ENCODE assay signal across 8 cellular contexts in genomic region chrX:115561605-115562491, GRCh38. TPM values are rescaled to one million over a fixed set of nuclear protein-coding genes. Genes with fewer than 3 reads are reported as not detected.
DNase-seq lines count a peak whose midpoint lies in the region; ATAC-seq lines count a peak whose summit lies in the region.

No MANE protein-coding gene starts in this region.

- no peaks in the 10 kb centered on the region for H3K4me1 ChIP-seq in neuron (ENCODE audit: insufficient read depth, low read length)
- H3K4me1 ChIP-seq in CD8-positive, alpha-beta memory T cell (ENCODE audit: insufficient read depth, low read length), result no peaks in the 10 kb centered on the region

- H3K4me3 ChIP-seq in MG63 (peak overlapping the region; percentile 69), neuron (ENCODE audit: low read length) (peak overlapping the region; percentile 56)
- H3K4me3 ChIP-seq in CD8-positive, alpha-beta memory T cell (ENCODE audit: low read length), result no peak overlapping the region

- no peaks in the 10 kb centered on the region for H3K36me3 ChIP-seq in MG63
- H3K36me3 ChIP-seq in neuron (ENCODE audit: insufficient read depth, low read length), result no peaks in the 10 kb centered on the region
- no peaks in the 10 kb centered on the region for H3K36me3 ChIP-seq in CD8-positive, alpha-beta memory T cell (ENCODE audit: insufficient read depth, low read length)

- no peak overlapping the region for H3K27ac Mint-ChIP-seq in activated CD4-positive, alpha-beta memory T cell treated with anti-CD3 and anti-CD28 coated beads for 36 hours
- H3K27ac Mint-ChIP-seq in stimulated activated effector memory CD8-positive, alpha-beta T cell treated with anti-CD3 and anti-CD28 coated beads, Interleukin-12 subunit alpha, Interleukin-12 subunit beta, amount 100 ng/mL, for 72 hours, result no peak overlapping the region
- no peak overlapping the region for H3K27ac Mint-ChIP-seq in CD8-positive, alpha-beta memory T cell

- no peaks in the 10 kb centered on the region for H3K36me3 Mint-ChIP-seq in activated CD4-positive, alpha-beta memory T cell treated with anti-CD3 and anti-CD28 coated beads for 36 hours
- H3K36me3 Mint-ChIP-seq in stimulated activated effector memory CD8-positive, alpha-beta T cell treated with anti-CD3 and anti-CD28 coated beads, Interleukin-12 subunit alpha, Interleukin-12 subunit beta, amount 100 ng/mL, for 72 hours, result no peaks in the 10 kb centered on the region
- H3K36me3 Mint-ChIP-seq in CD8-positive, alpha-beta memory T cell, result no peaks in the 10 kb centered on the region

- POLR2A ChIA-PET in activated CD4-positive, alpha-beta memory T cell treated with anti-CD3 and anti-CD28 coated beads for 36 hours (lab: Charles Lee), result no interaction called here
- POLR2A ChIA-PET in CD8-positive, alpha-beta memory T cell (lab: Charles Lee), result no interaction called here

- CTCF ChIA-PET in activated CD4-positive, alpha-beta memory T cell treated with anti-CD3 and anti-CD28 coated beads for 36 hours (lab: Charles Lee), result no interaction called here
- CTCF ChIA-PET in CD8-positive, alpha-beta memory T cell (lab: Charles Lee), result no interaction called here

- H3K4me1 Mint-ChIP-seq in activated CD4-positive, alpha-beta memory T cell treated with anti-CD3 and anti-CD28 coated beads for 36 hours (ENCODE audit: low read depth), result no peaks in the 10 kb centered on the region
- H3K4me1 Mint-ChIP-seq in stimulated activated effector memory CD8-positive, alpha-beta T cell treated with anti-CD3 and anti-CD28 coated beads, Interleukin-12 subunit alpha, Interleukin-12 subunit beta, amount 100 ng/mL, for 72 hours, result no peaks in the 10 kb centered on the region
- H3K4me1 Mint-ChIP-seq in CD8-positive, alpha-beta memory T cell, result no peaks in the 10 kb centered on the region

- H2AFZ ChIP-seq in neuron (ENCODE audit: low read depth, low read length), result peak overlapping the region; percentile 14

- DNase-seq in Ammon's horn (ENCODE audit: low spot score) (peak; percentile 43), MG63 (peak; percentile 50), germinal center (ENCODE audit: low spot score) (peak; percentile 2)
- DNase-seq in activated CD4-positive, alpha-beta memory T cell treated with anti-CD3 and anti-CD28 coated beads for 36 hours, result no peak
- no peak for DNase-seq in stimulated activated effector memory CD8-positive, alpha-beta T cell treated with anti-CD3 and anti-CD28 coated beads, Interleukin-12 subunit alpha, Interleukin-12 subunit beta, amount 100 ng/mL, for 72 hours (ENCODE audit: low spot score in 2 of 2)
- no peak for DNase-seq in CD8-positive, alpha-beta memory T cell

- peaks cover 12% of the 10 kb centered on the region for H3K27me3 Mint-ChIP-seq in activated CD4-positive, alpha-beta memory T cell treated with anti-CD3 and anti-CD28 coated beads for 36 hours
- H3K27me3 Mint-ChIP-seq in CD8-positive, alpha-beta memory T cell, result peaks cover 0 to 23% of the 10 kb centered on the region in 2 donors

- ATAC-seq in GM19351 (IDR thresholded peaks at IDR 0.05; ENCODE audit: unreplicated experiment), result peak; percentile 30
- no peak for ATAC-seq in stimulated activated effector memory CD8-positive, alpha-beta T cell treated with anti-CD3 and anti-CD28 coated beads, Interleukin-12 subunit alpha, Interleukin-12 subunit beta, amount 100 ng/mL, for 72 hours

- peak overlapping the region; percentile 32 for H3K4me3 Mint-ChIP-seq in activated CD4-positive, alpha-beta memory T cell treated with anti-CD3 and anti-CD28 coated beads for 36 hours
- H3K4me3 Mint-ChIP-seq in stimulated activated effector memory CD8-positive, alpha-beta T cell treated with anti-CD3 and anti-CD28 coated beads, Interleukin-12 subunit alpha, Interleukin-12 subunit beta, amount 100 ng/mL, for 72 hours, result no peak overlapping the region
- no peak overlapping the region for H3K4me3 Mint-ChIP-seq in CD8-positive, alpha-beta memory T cell

- no peaks in the 10 kb centered on the region for H3K9me3 Mint-ChIP-seq in activated CD4-positive, alpha-beta memory T cell treated with anti-CD3 and anti-CD28 coated beads for 36 hours
- H3K9me3 Mint-ChIP-seq in stimulated activated effector memory CD8-positive, alpha-beta T cell treated with anti-CD3 and anti-CD28 coated beads, Interleukin-12 subunit alpha, Interleukin-12 subunit beta, amount 100 ng/mL, for 72 hours, result no peaks in the 10 kb centered on the region
- H3K9me3 Mint-ChIP-seq in CD8-positive, alpha-beta memory T cell, result no peaks in the 10 kb centered on the region

- H3K27me3 ChIP-seq in MG63 (no peaks in the 10 kb centered on the region), neuron (ENCODE audit: insufficient read depth, low read length) (no peaks in the 10 kb centered on the region)
- H3K27me3 ChIP-seq in CD8-positive, alpha-beta memory T cell (ENCODE audit: insufficient read depth, low read length, poor library complexity, severe bottlenecking), result no peaks in the 10 kb centered on the region

- H3K9me3 ChIP-seq in MG63 (no peaks in the 10 kb centered on the region), neuron (ENCODE audit: low read length) (no peaks in the 10 kb centered on the region)
- H3K9me3 ChIP-seq in CD8-positive, alpha-beta memory T cell (ENCODE audit: low read length), result no peaks in the 10 kb centered on the region

- intact Hi-C loops in activated CD4-positive, alpha-beta memory T cell treated with anti-CD3 and anti-CD28 coated beads for 36 hours (cut with micrococcal nuclease), result no loop called here

- no peak overlapping the region for H3K27ac ChIP-seq in CD8-positive, alpha-beta memory T cell (ENCODE audit: low read depth, low read length)

RNA-seq across cellular contexts. Expression of gene PLS3, which starts 0.9 kb away (rescaled TPM):
- total RNA-seq in MG63 (2014; rRNA removed; shearing (Covaris generic); ENCODE audit: low replicate concordance), result 112 and 140 TPM in 2 replicates
- total RNA-seq in activated CD4-positive, alpha-beta memory T cell treated with anti-CD3 and anti-CD28 coated beads for 36 hours, result under 1 TPM; 0.48 to 0.52 TPM
- total RNA-seq in CD8-positive, alpha-beta memory T cell, result under 1 TPM; 0.51 to 0.66 TPM
- not detected for polyA plus RNA-seq in CD8-positive, alpha-beta memory T cell

Comparison
In these comparisons a context has a peak if more than half of its experiments do, and no peak if none do; other contexts are left out.
1. DNase-seq: peak in Ammon's horn (single experiment), MG63 (single experiment) and germinal center (single experiment); none in activated CD4-positive, alpha-beta memory T cell treated with anti-CD3 and anti-CD28 coated beads for 36 hours (single experiment), stimulated activated effector memory CD8-positive, alpha-beta T cell treated with anti-CD3 and anti-CD28 coated beads, Interleukin-12 subunit alpha, Interleukin-12 subunit beta, amount 100 ng/mL, for 72 hours (0 of 2) and CD8-positive, alpha-beta memory T cell (0 of 5).
2. RNA of gene PLS3, which starts 0.9 kb away (total RNA-seq): 112 to 140 TPM in MG63; 0.51 to 0.66 TPM in CD8-positive, alpha-beta memory T cell and 0.48 to 0.52 TPM in activated CD4-positive, alpha-beta memory T cell treated with anti-CD3 and anti-CD28 coated beads for 36 hours; every median in the first group is over 10 times any median in the second.